13 cellular contexts compared by ENCODE assay signal in the genomic region with DNA sequence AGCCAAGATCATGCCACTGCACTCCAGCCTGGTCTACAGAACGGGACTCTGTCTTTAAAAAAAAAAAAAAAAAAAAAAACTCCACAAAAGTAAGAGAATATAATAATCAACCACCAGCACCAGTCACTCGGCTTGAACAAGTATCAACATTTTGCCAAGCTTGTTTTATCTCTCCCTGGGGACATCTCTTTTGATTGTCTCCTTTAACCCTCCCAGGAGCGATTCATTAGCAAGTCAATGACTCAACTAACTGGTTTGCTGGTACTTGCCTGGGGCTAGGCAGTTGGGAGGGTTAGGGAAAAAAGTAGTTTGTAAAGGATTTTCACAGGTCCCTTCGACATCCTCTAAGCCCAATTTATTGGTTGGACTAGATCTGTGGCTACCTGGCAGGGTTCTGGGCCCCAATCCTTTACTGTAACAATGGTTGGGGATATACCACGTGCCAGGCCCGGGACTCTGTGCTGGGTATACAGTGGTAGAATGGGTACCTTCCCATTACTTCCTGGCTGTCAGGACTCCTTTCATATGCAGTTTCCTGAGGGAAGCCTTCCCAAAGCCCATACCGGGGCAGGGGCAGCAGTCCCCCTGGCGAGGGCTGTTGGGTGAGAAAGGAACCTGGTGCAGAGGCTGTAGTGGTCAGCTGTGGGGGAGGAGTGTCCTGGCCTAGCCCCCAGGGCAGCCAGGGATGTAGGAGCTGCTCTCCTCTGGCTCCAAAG. TPM values are rescaled to one million over a fixed set of nuclear protein-coding genes. Genes with fewer than 3 reads are reported as not detected.
A peak's percentile ranks its signal among the peaks of the same experiment; 100 is the strongest.
DNase-seq lines count a peak whose midpoint lies in the region; ATAC-seq, FAIRE-seq and TF ChIP-seq lines count a peak whose summit lies in the region.
"Had no signal": no experiment of that assay in that cellular context is flagged by ENCODE, and none has a peak within 500 bp of the region (broad histone marks: within the 10 kb centered on the region; RNA-seq: fewer than 3 reads in every experiment).

No MANE protein-coding gene starts in this region.

- peak overlapping the region in 2 of 4 experiments; percentile 29 to 42; a peak in 4 of 8 replicates for H3K4me3 ChIP-seq in H1 (ENCODE audit: extremely low read depth in 1 of 4, insufficient read depth in 2 of 4, low read depth in 3 of 4, low read length in 4 of 4)
- H3K4me3 ChIP-seq in trophoblast cell (ENCODE audit: low read depth, low read length) = no peak overlapping the region
- H3K4me3 ChIP-seq: upper lobe of right lung had no signal

- CTCF ChIA-PET in H1 (lab: Charles Lee; ENCODE audit: partially characterized antibody) = interaction anchor here (0.6 to 14.2 kb wide), 13 partner anchors 9 to 133 kb away, joined by 3 to 202 read pairs (median 5); a partner anchor contains a TSS

- H2AK5ac ChIP-seq in H1 (ENCODE audit: low read depth, low read length) = peak overlapping the region; percentile 84; the same call in 1 of the 2 replicates
- H2AK5ac ChIP-seq in trophoblast cell (ENCODE audit: low read length) = peak overlapping the region; percentile 62

- H2BK120ac ChIP-seq in H1 (replicated peaks; ENCODE audit: low read depth, low read length) = peak overlapping the region; percentile 94
- H2BK120ac ChIP-seq in trophoblast cell (ENCODE audit: insufficient read depth, low read length, poor library complexity) = no peak overlapping the region

- POLR2A ChIA-PET in H1 (lab: Charles Lee; ENCODE audit: partially characterized antibody) = interaction anchor here (0.6 to 26.6 kb wide), 12 partner anchors 12 to 428 kb away, joined by 3 to 388 read pairs (median 4); a partner anchor contains a TSS

- WGBS in H1 (ENCODE audit: extremely low coverage in 1 of 2, insufficient coverage in 1 of 2, insufficient read length in 1 of 2, insufficient replicate concordance in 2 of 2, low coverage in 1 of 2, low lambda C conversion rate in 2 of 2, missing lambda C conversion rate in 1 of 2), 2 experiments = 6% methylated on average over 8 of the region's 8 CpGs; no CpG with 5 or more reads in 1 of the 2 experiments
- no CpG with 5 or more reads among the region's 8 CpGs for WGBS in trophoblast cell (ENCODE audit: extremely low coverage, insufficient coverage, insufficient read length)

- H3K14ac ChIP-seq in H1 (ENCODE audit: insufficient read length) = no peak overlapping the region
- no peak overlapping the region for H3K14ac ChIP-seq in trophoblast cell (ENCODE audit: low read length)

- H3K4me1 Mint-ChIP-seq in stimulated activated naive CD8-positive, alpha-beta T cell treated with anti-CD3 and anti-CD28 coated beads, Interleukin-15, amount 100 ng/mL, for 72 hours = peaks cover 67% of the 10 kb centered on the region

- no peaks in the 10 kb centered on the region for H3K27me3 Mint-ChIP-seq in stimulated activated naive CD8-positive, alpha-beta T cell treated with anti-CD3 and anti-CD28 coated beads, Interleukin-15, amount 100 ng/mL, for 72 hours

- H3K9me3 ChIP-seq in H1 (ENCODE audit: insufficient read depth in 2 of 2, low read depth in 1 of 2, low read length in 1 of 2) = peaks cover 6 to 7% of the 10 kb centered on the region in 2 experiments; a peak in 2 of 4 replicates
- peaks cover 3% of the 10 kb centered on the region for H3K9me3 ChIP-seq in trophoblast cell (ENCODE audit: insufficient read depth, low read depth, low read length)
- H3K9me3 ChIP-seq: upper lobe of right lung had no signal

- DNase-seq in NCI-H748 (lab: John Stamatoyannopoulos, UW; ENCODE audit: unreplicated experiment) (peak; percentile 19), NCI-H748 treated with DMSO at 0.1 percent for 48 hours (lab: John Stamatoyannopoulos, UW) (no peak), NCI-H1436 treated with DMSO at 0.1 percent for 48 hours (lab: John Stamatoyannopoulos, UW) (peak; percentile 23), H1 (ENCODE audit: low read depth in 1 of 2, low spot score in 2 of 2) (peak; percentile 68 to 80), trophoblast cell (peak; percentile 77 to 89), UCSD-AML1 (lab: John Stamatoyannopoulos, UW; ENCODE audit: unreplicated experiment) (no peak)
- no peak for DNase-seq in stimulated activated naive CD8-positive, alpha-beta T cell treated with anti-CD3 and anti-CD28 coated beads, Interleukin-15, amount 100 ng/mL, for 72 hours
- no peak for DNase-seq in stimulated activated CD8-positive, alpha-beta memory T cell treated with anti-CD3 and anti-CD28 coated beads, Interleukin-4, amount 100 ng/mL, for 48 hours
- DNase-seq: ACHN; activated T-cell treated with anti-CD3 and anti-CD28 coated beads, Interleukin-2, amount 50 U/mL, for 1 hour; immature natural killer cell; NCI-H2029 treated with DMSO at 0.1 percent for 48 hours; upper lobe of right lung had no signal

- H3K9ac ChIP-seq in H1 (replicated peaks in 1 of 4; ENCODE audit: extremely low read depth in 1 of 4, low read depth in 3 of 4, low read length in 3 of 4) (peak overlapping the region in 1 of 4 experiments; percentile 29; a peak in 3 of 7 replicates), trophoblast cell (ENCODE audit: low read length) (no peak overlapping the region)

- TF ChIP-seq CTCF in H1 (IDR thresholded peaks at IDR 0.05; ENCODE audit: control extremely low read depth in 1 of 3, insufficient read depth in 1 of 3, low read depth in 1 of 3, low read length in 3 of 3) = no peak

- H2BK20ac ChIP-seq in H1 (ENCODE audit: low read length) = peak overlapping the region; percentile 53

- H3K27ac ChIP-seq in H1 (ENCODE audit: low read depth, low read length) = peak overlapping the region; percentile 67
- H3K27ac ChIP-seq in trophoblast cell (ENCODE audit: low read depth, low read length) = peak overlapping the region; percentile 53
- H3K27ac ChIP-seq: upper lobe of right lung had no signal

- ATAC-seq in stimulated activated naive CD8-positive, alpha-beta T cell treated with anti-CD3 and anti-CD28 coated beads, Interleukin-15, amount 100 ng/mL, for 72 hours = no peak
- ATAC-seq: upper lobe of right lung had no signal

- H3K4me1 ChIP-seq in H1 (replicated peaks in 1 of 4; ENCODE audit: control insufficient read depth in 3 of 4, insufficient read depth in 4 of 4, low read length in 3 of 4) (peaks cover 3 to 17% (median 11%) of the 10 kb centered on the region in 4 experiments; a peak in 6 of 7 replicates), trophoblast cell (ENCODE audit: control insufficient read depth in 1 of 2, insufficient read depth in 2 of 2, low read length in 2 of 2) (peaks cover 9 to 12% of the 10 kb centered on the region in 2 experiments)
- H3K4me1 ChIP-seq: upper lobe of right lung had no signal

- H3K4ac ChIP-seq in H1 (replicated peaks; ENCODE audit: insufficient read length, low read depth, low read length) (peak overlapping the region; percentile 98), trophoblast cell (ENCODE audit: low read depth, low read length) (peak overlapping the region; percentile 33)

- no peak overlapping the region for H3K4me3 Mint-ChIP-seq in stimulated activated naive CD8-positive, alpha-beta T cell treated with anti-CD3 and anti-CD28 coated beads, Interleukin-15, amount 100 ng/mL, for 72 hours
- H3K4me3 Mint-ChIP-seq: immature natural killer cell had no signal

- H3K79me2 ChIP-seq in H1 (ENCODE audit: control insufficient read depth in 1 of 2, insufficient read depth in 2 of 2, low read length in 2 of 2) = peaks cover 0 to 7% of the 10 kb centered on the region in 2 experiments; a peak in 1 of 4 replicates
- H3K79me2 ChIP-seq in trophoblast cell (ENCODE audit: control insufficient read depth, insufficient read depth, low read length, poor library complexity) = peaks cover 2% of the 10 kb centered on the region

- H4K12ac ChIP-seq in trophoblast cell (ENCODE audit: low read depth, low read length) = no peak overlapping the region

- H4K8ac ChIP-seq in H1 (ENCODE audit: extremely low read depth, insufficient read depth, low read length) = peak overlapping the region; percentile 82; the same call in 1 of the 2 replicates
- H4K8ac ChIP-seq in trophoblast cell (ENCODE audit: low read depth, low read length) = peak overlapping the region; percentile 35

- H4K20me1 ChIP-seq in H1 (replicated peaks in 1 of 2; ENCODE audit: control insufficient read depth in 1 of 2, insufficient read depth in 2 of 2, low read length in 2 of 2) = no peaks in the 10 kb centered on the region

- H4K5ac ChIP-seq in H1 (ENCODE audit: insufficient read length, low read depth, low read length) = peak overlapping the region; percentile 74

- H3K36me3 ChIP-seq in H1 (ENCODE audit: control insufficient read depth in 2 of 4, insufficient read depth in 4 of 4, low read length in 3 of 4) (peaks cover 0 to 37% (median 20%) of the 10 kb centered on the region in 4 experiments; a peak in 6 of 8 replicates), trophoblast cell (ENCODE audit: control insufficient read depth in 1 of 2, insufficient read depth in 2 of 2, low read length in 2 of 2) (peaks cover 14 to 22% of the 10 kb centered on the region in 2 experiments)

- H3K27me3 ChIP-seq in H1 (replicated peaks in 1 of 4; ENCODE audit: control insufficient read depth in 3 of 4, extremely low read depth in 1 of 4, insufficient read depth in 3 of 4, low read length in 3 of 4) (no peaks in the 10 kb centered on the region), trophoblast cell (ENCODE audit: insufficient read depth, low read length) (no peaks in the 10 kb centered on the region)
- H3K27me3 ChIP-seq: upper lobe of right lung had no signal

- H2AFZ ChIP-seq in H1 (ENCODE audit: low read length) = no peak overlapping the region
- H2AFZ ChIP-seq in trophoblast cell (ENCODE audit: insufficient read depth, low read length, poor library complexity) = no peak overlapping the region

- H3K4me2 ChIP-seq in H1 (ENCODE audit: insufficient read depth in 1 of 2, low read depth in 2 of 2, low read length in 2 of 2) (peak overlapping the region; percentile 19 to 61), trophoblast cell (ENCODE audit: low read length) (peak overlapping the region; percentile 2)

- H3K18ac ChIP-seq in H1 (ENCODE audit: extremely low read depth, low read length) = peak overlapping the region; percentile 85
- peak overlapping the region; percentile 76 for H3K18ac ChIP-seq in trophoblast cell (ENCODE audit: low read length)

- peak; percentile 87 for FAIRE-seq in H1 (lab: Jason Lieb, UNC)

- H3K27ac Mint-ChIP-seq in stimulated activated naive CD8-positive, alpha-beta T cell treated with anti-CD3 and anti-CD28 coated beads, Interleukin-15, amount 100 ng/mL, for 72 hours = peak overlapping the region in 1 of 2 donors; percentile 83

- no peaks in the 10 kb centered on the region for H3K9me3 Mint-ChIP-seq in stimulated activated naive CD8-positive, alpha-beta T cell treated with anti-CD3 and anti-CD28 coated beads, Interleukin-15, amount 100 ng/mL, for 72 hours
- H3K9me3 Mint-ChIP-seq: immature natural killer cell had no signal

- no peak overlapping the region for H3K56ac ChIP-seq in H1 (replicated peaks; ENCODE audit: insufficient read length, low read depth, low read length)

- peak overlapping the region; percentile 85 for H2BK12ac ChIP-seq in H1 (ENCODE audit: low read depth, low read length)
- H2BK12ac ChIP-seq in trophoblast cell (ENCODE audit: low read length) = peak overlapping the region; percentile 54

- TF ChIP-seq EP300 in H1 (IDR thresholded peaks at IDR 0.05; ENCODE audit: borderline replicate concordance in 1 of 2, low read depth in 2 of 2, low read length in 2 of 2) = peak in 1 of 2 experiments; percentile 32; a peak in 1 of 3 replicates

- H2BK15ac ChIP-seq in H1 (ENCODE audit: low read length) = no peak overlapping the region

- TF ChIP-seq POLR2A in H1 (IDR thresholded peaks at IDR 0.05; ENCODE audit: control extremely low read depth in 1 of 2, low read depth in 2 of 2, low read length in 2 of 2) = peak in 1 of 2 experiments; percentile 17; a peak in 1 of 3 replicates

- H2BK5ac ChIP-seq in H1 (ENCODE audit: low read depth, low read length) (peak overlapping the region; percentile 97), trophoblast cell (ENCODE audit: low read depth, low read length, poor library complexity) (no peak overlapping the region)

- TF ChIP-seq RAD21 in H1 (IDR thresholded peaks at IDR 0.05 in 1 of 2, conservative IDR thresholded peaks at IDR 0.05 in 1 of 2; ENCODE audit: low read depth in 2 of 2, low read length in 2 of 2) = no peak; a peak in 2 of 4 replicates

- no peaks in the 10 kb centered on the region for H3K23me2 ChIP-seq in H1 (ENCODE audit: low read depth, low read length)

- H4K91ac ChIP-seq in H1 (replicated peaks; ENCODE audit: insufficient read length, low read length) (peak overlapping the region; percentile 94), trophoblast cell (ENCODE audit: low read depth, low read length) (no peak overlapping the region)

- H3K23ac ChIP-seq in H1 (ENCODE audit: insufficient read length) (no peak overlapping the region), trophoblast cell (ENCODE audit: low read length) (no peak overlapping the region)

- H3K79me1 ChIP-seq in H1 (ENCODE audit: low read depth, low read length) = peaks cover 5% of the 10 kb centered on the region
- no peaks in the 10 kb centered on the region for H3K79me1 ChIP-seq in trophoblast cell (ENCODE audit: low read length)

RNA-seq across cellular contexts. Expression of a gene that starts 12.2 kb away (rescaled TPM):
- 76.7 and 77.7 TPM in 2 replicates for total RNA-seq in H1 (2021; fragmentation: NEBNext Ultra II Directional; extraction: Animal tissue kit (Norgen Biotek cat#: 25700))
- 49.7 and 74.5 TPM in 2 replicates for polyA plus RNA-seq in H1 (2011; rRNA removed)
- polyA plus RNA-seq in H1 (2011; cell fraction: cytosol; rRNA removed) = 47.5 TPM
- 57.4 TPM for polyA plus RNA-seq in H1 (2011; cell fraction: nucleus; rRNA removed)
- polyA plus RNA-seq in H1 (2012, experiment 1 of 2) = 32.6 to 40.3 TPM (median 35.4 TPM) in 4 replicates
- polyA plus RNA-seq in H1 (2012, experiment 2 of 2) = 37.6 TPM
- polyA plus RNA-seq in H1 (2013, experiment 1 of 2) = 52.6 TPM
- 60.1 TPM for polyA plus RNA-seq in H1 (2013, experiment 2 of 2)
- polyA minus RNA-seq in H1 (2011; rRNA and poly(A)+ RNA removed) = 42.7 and 55.0 TPM in 2 replicates
- polyA minus RNA-seq in H1 (2011; cell fraction: cytosol; rRNA and poly(A)+ RNA removed) = 37.8 TPM
- polyA minus RNA-seq in H1 (2011; cell fraction: nucleus; rRNA and poly(A)+ RNA removed) = 20.0 TPM
- polyA plus RNA-seq in trophoblast cell (2013) = 23.0 and 25.3 TPM in 2 replicates

RNA-seq across cellular contexts. Expression of a gene that starts 20.0 kb away (rescaled TPM):
- 94.2 and 95.5 TPM in 2 replicates for total RNA-seq in H1 (2021; fragmentation: NEBNext Ultra II Directional; extraction: Animal tissue kit (Norgen Biotek cat#: 25700))
- 98.4 and 148 TPM in 2 replicates for polyA plus RNA-seq in H1 (2011; rRNA removed)
- polyA plus RNA-seq in H1 (2011; cell fraction: cytosol; rRNA removed) = 114 TPM
- 38.7 TPM for polyA plus RNA-seq in H1 (2011; cell fraction: nucleus; rRNA removed)
- 75.0 to 122 TPM (median 90.1 TPM) in 4 replicates for polyA plus RNA-seq in H1 (2012, experiment 1 of 2)
- 222 TPM for polyA plus RNA-seq in H1 (2012, experiment 2 of 2)
- 120 TPM for polyA plus RNA-seq in H1 (2013, experiment 1 of 2)
- 134 TPM for polyA plus RNA-seq in H1 (2013, experiment 2 of 2)
- polyA minus RNA-seq in H1 (2011; rRNA and poly(A)+ RNA removed) = 33.6 and 51.7 TPM in 2 replicates
- polyA minus RNA-seq in H1 (2011; cell fraction: cytosol; rRNA and poly(A)+ RNA removed) = 50.3 TPM
- 18.1 TPM for polyA minus RNA-seq in H1 (2011; cell fraction: nucleus; rRNA and poly(A)+ RNA removed)
- 126 and 142 TPM in 2 replicates for polyA plus RNA-seq in trophoblast cell (2013)

RNA-seq across cellular contexts. Expression of a gene that starts 44.2 kb away (rescaled TPM):
- total RNA-seq in H1 (2021; fragmentation: NEBNext Ultra II Directional; extraction: Animal tissue kit (Norgen Biotek cat#: 25700)) = 193 TPM in 2 replicates
- 26.8 and 33.6 TPM in 2 replicates for polyA plus RNA-seq in H1 (2011; rRNA removed)
- 26.1 TPM for polyA plus RNA-seq in H1 (2011; cell fraction: cytosol; rRNA removed)
- polyA plus RNA-seq in H1 (2011; cell fraction: nucleus; rRNA removed) = 27.8 TPM
- polyA plus RNA-seq in H1 (2012, experiment 1 of 2) = 116 to 146 TPM (median 142 TPM) in 4 replicates
- polyA plus RNA-seq in H1 (2012, experiment 2 of 2) = 93.0 TPM
- polyA plus RNA-seq in H1 (2013, experiment 1 of 2) = 124 TPM
- 130 TPM for polyA plus RNA-seq in H1 (2013, experiment 2 of 2)
- 14.4 and 18.9 TPM in 2 replicates for polyA minus RNA-seq in H1 (2011; rRNA and poly(A)+ RNA removed)
- 50.8 TPM for polyA minus RNA-seq in H1 (2011; cell fraction: cytosol; rRNA and poly(A)+ RNA removed)
- polyA minus RNA-seq in H1 (2011; cell fraction: nucleus; rRNA and poly(A)+ RNA removed) = 14.0 TPM
- polyA plus RNA-seq in trophoblast cell (2013) = 728 and 737 TPM in 2 replicates

Comparison
In these comparisons a context has a peak if more than half of its experiments do, and no peak if none do; other contexts are left out.
1. DNase-seq: peak in NCI-H748 (single experiment), NCI-H1436 treated with DMSO at 0.1 percent for 48 hours (single experiment), H1 (2 of 2) and trophoblast cell (2 of 2); none in NCI-H748 treated with DMSO at 0.1 percent for 48 hours (single experiment), UCSD-AML1 (single experiment), stimulated activated naive CD8-positive, alpha-beta T cell treated with anti-CD3 and anti-CD28 coated beads, Interleukin-15, amount 100 ng/mL, for 72 hours (0 of 2) and stimulated activated CD8-positive, alpha-beta memory T cell treated with anti-CD3 and anti-CD28 coated beads, Interleukin-4, amount 100 ng/mL, for 48 hours (single experiment).